Comparison of ENCODE assay signal across 16 cellular contexts in the genomic region with DNA sequence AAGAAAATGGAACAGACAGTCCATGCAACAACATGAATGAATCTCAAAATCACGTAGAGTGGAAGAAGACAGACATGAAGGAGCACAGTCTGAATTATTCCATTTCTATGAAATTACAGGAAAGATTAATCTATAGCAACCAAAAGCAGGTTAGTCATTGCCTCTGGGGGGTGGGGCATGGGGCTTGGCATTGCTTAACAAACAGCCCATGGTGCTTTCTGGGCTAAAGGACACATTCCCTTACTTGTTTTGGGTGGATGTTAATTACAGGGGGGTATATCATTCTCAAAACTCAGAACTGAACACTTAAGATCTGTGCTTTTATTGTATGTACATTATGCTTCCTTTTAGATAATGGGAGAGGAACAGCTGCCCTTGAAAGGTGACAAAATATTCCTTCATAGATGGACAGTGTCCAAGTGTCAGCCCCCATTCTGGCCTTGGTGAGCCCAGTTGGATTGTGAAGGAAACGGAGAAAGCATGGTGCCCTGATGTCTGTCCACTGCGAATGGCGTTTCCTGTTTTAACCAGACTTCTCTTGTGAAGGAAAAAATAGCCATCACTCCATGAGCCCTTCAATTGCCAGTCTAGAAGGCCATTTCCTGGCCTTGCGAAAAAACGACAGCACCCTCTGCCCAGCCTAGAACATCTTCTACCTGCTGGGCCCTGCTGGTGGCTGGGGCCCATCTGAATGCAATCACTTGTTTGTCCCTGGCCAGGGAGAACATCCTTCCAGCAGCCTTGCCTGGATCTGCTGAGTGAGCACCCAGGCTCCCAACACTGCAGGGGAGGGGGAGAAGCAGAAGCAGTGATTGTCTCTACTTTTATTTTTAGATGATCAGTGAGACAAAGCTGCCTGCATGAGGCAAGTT.
DNase-seq lines count a peak whose midpoint lies in the region; TF ChIP-seq lines count a peak whose summit lies in the region.
"Had no signal": no experiment of that assay in that cellular context is flagged by ENCODE, and none has a peak within 500 bp of the region (broad histone marks: within the 10 kb centered on the region; RNA-seq: fewer than 3 reads in every experiment).

No MANE protein-coding gene starts in this region.

- peaks cover 18% of the 10 kb centered on the region for H3K9me3 ChIP-seq in SJSA1 (replicated peaks)
- H3K9me3 ChIP-seq in Karpas-422 (ENCODE audit: low read length), result no peaks in the 10 kb centered on the region; the same call in 1 of the 2 replicates

- no peaks in the 10 kb centered on the region for H4K20me1 ChIP-seq in Karpas-422 (ENCODE audit: insufficient read depth, low read depth, low read length)

- H2AFZ ChIP-seq in Karpas-422 (ENCODE audit: low read length), result no peak overlapping the region

- H3K4me2 ChIP-seq in Karpas-422 (ENCODE audit: low read depth, low read length, poor library complexity, severe bottlenecking), result no peak overlapping the region

- no peaks in the 10 kb centered on the region for H3K79me2 ChIP-seq in Karpas-422 (ENCODE audit: low read length)

- H3K27me3 ChIP-seq in SJSA1 (replicated peaks) (no peaks in the 10 kb centered on the region), Karpas-422 (ENCODE audit: low read length) (no peaks in the 10 kb centered on the region)

- H3K4me1 ChIP-seq in SJSA1 (replicated peaks), result peaks cover 37% of the 10 kb centered on the region
- peaks cover 15% of the 10 kb centered on the region for H3K4me1 ChIP-seq in Karpas-422 (ENCODE audit: low read length)
- H3K4me1 ChIP-seq: left ventricle myocardium inferior had no signal

- in situ Hi-C loops in GM13976 (cut with MboI; ENCODE audit: low sequenced_read_pairs, unreplicated experiment), result no loop called here

- H3K4me3 ChIP-seq in SJSA1 (no peak overlapping the region), fibroblast of mammary gland (ENCODE audit: control insufficient read depth, low read depth, low read length) (no peak overlapping the region), Karpas-422 (ENCODE audit: low read length) (no peak overlapping the region)
- H3K4me3 ChIP-seq: left ventricle myocardium inferior had no signal

- DNase-seq in stimulated activated CD4-positive, alpha-beta T cell treated with anti-CD3 and anti-CD28 coated beads, Interleukin-15, amount 100 ng/mL, for 24 hours, result peak; percentile 25
- DNase-seq in stimulated activated CD4-positive, alpha-beta T cell treated with anti-CD3 and anti-CD28 coated beads, Interleukin-4, amount 100 ng/mL, for 24 hours, result no peak
- DNase-seq in SJSA1 (ENCODE audit: low read depth in 1 of 2, low spot score in 2 of 2), result no peak
- peak; percentile 64 for DNase-seq in fibroblast of mammary gland (ENCODE audit: low read depth)
- DNase-seq in DMS79 treated with DMSO at 0.1 percent for 48 hours (lab: John Stamatoyannopoulos, UW), result no peak
- no peak for DNase-seq in NCI-H1048 (lab: John Stamatoyannopoulos, UW)
- no peak for DNase-seq in GM13976 (ENCODE audit: low spot score)
- no peak for DNase-seq in Karpas-422
- DNase-seq: activated CD4-positive, alpha-beta T cell treated with anti-CD3 and anti-CD28 coated beads, Interleukin-2, amount 50 U/mL, for 48 hours; activated gamma-delta T cell treated with Interleukin-2 at 50 U/mL for 16 hours; AML-193; effector CD4-positive, alpha-beta T cell; left ventricle myocardium inferior; naive thymus-derived CD8-positive, alpha-beta T cell; NCI-H2171 treated with DMSO at 0.1 percent for 48 hours; trophoblast cell had no signal

- 0 out of 2 replicates have a peak, but pooled peaks cover 2% of the 10 kb centered on the region for H3K36me3 ChIP-seq in SJSA1
- H3K36me3 ChIP-seq in Karpas-422 (ENCODE audit: insufficient read depth, low read length), result no peaks in the 10 kb centered on the region
- H3K36me3 ChIP-seq: left ventricle myocardium inferior had no signal

- no peak overlapping the region for H3K9ac ChIP-seq in Karpas-422 (ENCODE audit: low read length)

- no peak for TF ChIP-seq CTCF in fibroblast of mammary gland (conservative IDR thresholded peaks at IDR 0.05; ENCODE audit: control insufficient read depth, insufficient read depth, low read depth, low read length)
- TF ChIP-seq CTCF in GM13976 (IDR thresholded peaks at IDR 0.05; ENCODE audit: borderline replicate concordance, control extremely low read depth, extremely low read depth, insufficient read depth, missing control alignments), result no peak

- H3K27ac ChIP-seq in SJSA1 (peak overlapping the region; percentile 79), Karpas-422 (ENCODE audit: low read length) (no peak overlapping the region)
- H3K27ac ChIP-seq: left ventricle myocardium inferior had no signal

- H3K9me2 ChIP-seq in Karpas-422 (replicated peaks; ENCODE audit: insufficient read depth, low read length), result no peaks in the 10 kb centered on the region

Comparison
In these comparisons a context has a peak if more than half of its experiments do, and no peak if none do; other contexts are left out.
1. DNase-seq: peak in stimulated activated CD4-positive, alpha-beta T cell treated with anti-CD3 and anti-CD28 coated beads, Interleukin-15, amount 100 ng/mL, for 24 hours (single experiment) and fibroblast of mammary gland (single experiment); none in stimulated activated CD4-positive, alpha-beta T cell treated with anti-CD3 and anti-CD28 coated beads, Interleukin-4, amount 100 ng/mL, for 24 hours (single experiment), SJSA1 (0 of 2), DMS79 treated with DMSO at 0.1 percent for 48 hours (single experiment), NCI-H1048 (single experiment), GM13976 (single experiment) and Karpas-422 (single experiment).